Comparison of ENCODE assay signal across 19 cellular contexts in genomic region chr11:131816046-131816445, GRCh38.
"Had no signal": no experiment of that assay in that cellular context is flagged by ENCODE, and none has a peak within 500 bp of the region (broad histone marks: within the 10 kb centered on the region; RNA-seq: fewer than 3 reads in every experiment).

No MANE protein-coding gene starts in this region.

- H3K4me3 ChIP-seq: gastrocnemius medialis, heart left ventricle, left lung, tibial nerve had no signal

- H3K36me3 ChIP-seq: gastrocnemius medialis, heart left ventricle, left lung, tibial nerve, WERI-Rb-1 had no signal

- H3K9me3 ChIP-seq: gastrocnemius medialis, heart left ventricle, left lung, tibial nerve had no signal

- H3K4me1 ChIP-seq: gastrocnemius medialis, heart left ventricle, left lung, tibial nerve had no signal

- H3K27ac ChIP-seq: gastrocnemius medialis, heart left ventricle, left lung, tibial nerve had no signal

- H3K27me3 ChIP-seq: gastrocnemius medialis, tibial nerve had no signal

- ATAC-seq: activated CD8-positive, alpha-beta memory T cell treated with anti-CD3 and anti-CD28 coated beads, Interleukin-2, amount 10 ng/mL, durations not matched to agents 7 days and 5 days; activated naive CD8-positive, alpha-beta T cell treated with anti-CD3 and anti-CD28 coated beads, Interleukin-2, amount 50 U/mL, for 24 hours; gastrocnemius medialis; heart left ventricle; left lung; naive thymus-derived CD4-positive, alpha-beta T cell had no signal

- DNase-seq: activated CD4-positive, alpha-beta T cell treated with anti-CD3 and anti-CD28 coated beads, Interleukin-2, amount 50 U/mL, for 48 hours; activated CD8-positive, alpha-beta memory T cell treated with anti-CD3 and anti-CD28 coated beads, Interleukin-2, amount 10 ng/mL, durations not matched to agents 7 days and 5 days; activated naive CD4-positive, alpha-beta T cell treated with anti-CD3 and anti-CD28 coated beads for 36 hours; activated naive CD8-positive, alpha-beta T cell treated with anti-CD3 and anti-CD28 coated beads, Interleukin-2, amount 50 U/mL, for 24 hours; activated T-cell treated with anti-CD3 and anti-CD28 coated beads, Interleukin-2, amount 50 U/mL, for 1 hour; caudate nucleus; effector CD4-positive, alpha-beta T cell; gastrocnemius medialis; heart left ventricle; left lung; mammary epithelial cell; naive thymus-derived CD4-positive, alpha-beta T cell; stimulated activated CD4-positive, alpha-beta T cell treated with anti-CD3 and anti-CD28 coated beads, Interleukin-15, amount 100 ng/mL, for 24 hours; stimulated activated CD4-positive, alpha-beta T cell treated with anti-CD3 and anti-CD28 coated beads, Interleukin-4, amount 100 ng/mL, for 4 hours; stimulated activated CD8-positive, alpha-beta memory T cell treated with anti-CD3 and anti-CD28 coated beads, Interleukin-4, amount 100 ng/mL, for 48 hours; stimulated activated naive CD4-positive, alpha-beta T cell treated with Interleukin-2 at 50 U/mL for 16 hours; substantia nigra had no signal
